7 cellular contexts compared by ENCODE assay signal in the genomic region with DNA sequence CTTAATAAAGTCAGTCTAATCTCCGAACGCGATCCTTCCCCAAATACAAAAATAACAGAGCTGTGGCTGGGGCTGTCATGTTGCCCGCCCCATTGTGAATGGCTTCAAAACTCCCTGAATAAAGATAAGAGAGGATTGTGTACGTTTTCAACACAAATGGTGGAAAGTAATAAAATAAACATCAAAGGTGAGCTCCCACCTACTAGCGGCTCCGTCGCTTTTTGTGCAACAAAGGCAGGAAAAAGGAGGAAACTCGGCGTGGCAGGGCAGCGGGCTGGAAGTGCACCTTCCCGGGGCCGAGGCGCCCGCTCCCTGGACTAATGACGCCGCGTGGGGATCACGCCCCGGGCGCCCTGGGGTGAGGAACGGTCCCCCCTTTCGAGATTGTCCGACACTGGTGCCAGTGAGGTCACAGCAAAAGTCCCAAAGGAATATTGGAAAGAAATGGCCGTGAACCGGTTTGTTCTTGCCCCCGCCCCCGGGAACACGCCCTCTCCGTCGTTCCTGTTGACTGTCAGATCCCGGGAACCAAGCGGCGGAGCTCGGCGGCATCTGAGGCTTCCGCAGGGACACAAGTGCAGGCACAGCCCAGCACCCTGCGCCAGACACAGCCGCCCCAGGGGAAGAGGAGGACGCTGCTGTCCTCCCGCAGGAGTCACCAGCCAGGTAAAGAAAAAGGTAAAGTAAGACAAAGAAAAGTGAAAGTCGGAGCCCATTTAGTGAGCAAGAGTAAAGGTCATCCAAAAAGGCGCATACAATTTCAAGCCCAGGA. TPM values are rescaled to one million over a fixed set of nuclear protein-coding genes. Genes with fewer than 3 reads are reported as not detected.
DNase-seq lines count a peak whose midpoint lies in the region; ATAC-seq and TF ChIP-seq lines count a peak whose summit lies in the region.

No MANE protein-coding gene starts in this region.

- H3K79me2 ChIP-seq in smooth muscle cell (ENCODE audit: low read depth): peaks cover 8% of the 10 kb centered on the region

- no peaks in the 10 kb centered on the region for H4K20me1 ChIP-seq in smooth muscle cell (ENCODE audit: low read depth)

- H3K4me2 ChIP-seq in smooth muscle cell: peak overlapping the region; percentile 94

- no peak overlapping the region for H3K9ac ChIP-seq in iPS-20b (ENCODE audit: low read depth, low read length)
- H3K9ac ChIP-seq in smooth muscle cell (ENCODE audit: low read depth): no peak overlapping the region

- H3K36me3 ChIP-seq in iPS-20b (ENCODE audit: insufficient read depth, low read depth, low read length) (no peaks in the 10 kb centered on the region), smooth muscle cell (ENCODE audit: low read depth) (no peaks in the 10 kb centered on the region)

- no peaks in the 10 kb centered on the region for H3K9me3 Mint-ChIP-seq in HFFc6
- H3K9me3 Mint-ChIP-seq in activated T-helper 1 cell treated with anti-CD3 and anti-CD28 coated beads, Interleukin-12 subunit alpha, Interleukin-12 subunit beta, Interleukin-2, Interleukin-4 antibody, amounts not matched to agents 30 ng/mL and 10 ng/mL and 1 ng/mL, durations not matched to agents 14 hours and 24 hours and 36 hours: no peaks in the 10 kb centered on the region

- H3K4me3 ChIP-seq in iPS-20b (ENCODE audit: low read length) (peak overlapping the region; percentile 42), smooth muscle cell (peak overlapping the region; percentile 62)

- H3K27me3 ChIP-seq in iPS-20b (ENCODE audit: insufficient read depth, low read length) (peaks cover 99% of the 10 kb centered on the region), smooth muscle cell (ENCODE audit: low read depth) (peaks cover 51% of the 10 kb centered on the region)

- TF ChIP-seq CTCF in HFFc6 (IDR thresholded peaks at IDR 0.05): no peak
- no peak for TF ChIP-seq CTCF in smooth muscle cell (IDR thresholded peaks at IDR 0.05; ENCODE audit: borderline replicate concordance, insufficient read depth, poor library complexity, severe bottlenecking)

- H3K4me1 Mint-ChIP-seq in HFFc6 (ENCODE audit: low read depth): peaks cover 26% of the 10 kb centered on the region
- peaks cover 22% of the 10 kb centered on the region for H3K4me1 Mint-ChIP-seq in activated T-helper 1 cell treated with anti-CD3 and anti-CD28 coated beads, Interleukin-12 subunit alpha, Interleukin-12 subunit beta, Interleukin-2, Interleukin-4 antibody, amounts not matched to agents 30 ng/mL and 10 ng/mL and 1 ng/mL, durations not matched to agents 14 hours and 24 hours and 36 hours (ENCODE audit: low read depth)

- DNase-seq in HFFc6 (no peak), smooth muscle cell (lab: John Stamatoyannopoulos, UW; ENCODE audit: unreplicated experiment) (no peak), NCI-H526 treated with DMSO at 0.1 percent for 48 hours (lab: John Stamatoyannopoulos, UW) (no peak)
- no peak for DNase-seq in activated T-helper 1 cell treated with anti-CD3 and anti-CD28 coated beads, Interleukin-12 subunit alpha, Interleukin-12 subunit beta, Interleukin-2, Interleukin-4 antibody, amounts not matched to agents 30 ng/mL and 10 ng/mL and 1 ng/mL, durations not matched to agents 14 hours and 24 hours and 36 hours (ENCODE audit: low spot score)

- H3K27me3 Mint-ChIP-seq in HFFc6 (ENCODE audit: insufficient read depth): peaks cover 10% of the 10 kb centered on the region
- H3K27me3 Mint-ChIP-seq in activated T-helper 1 cell treated with anti-CD3 and anti-CD28 coated beads, Interleukin-12 subunit alpha, Interleukin-12 subunit beta, Interleukin-2, Interleukin-4 antibody, amounts not matched to agents 30 ng/mL and 10 ng/mL and 1 ng/mL, durations not matched to agents 14 hours and 24 hours and 36 hours (ENCODE audit: insufficient read depth): peaks cover 71% of the 10 kb centered on the region

- no peaks in the 10 kb centered on the region; the same call in 1 of the 2 replicates for H3K9me3 ChIP-seq in iPS-20b (ENCODE audit: insufficient read depth, low read depth, low read length)
- no peaks in the 10 kb centered on the region for H3K9me3 ChIP-seq in smooth muscle cell (replicated peaks; ENCODE audit: low read depth)

- H3K27ac ChIP-seq in iPS-20b (ENCODE audit: low read length): no peak overlapping the region
- H3K27ac ChIP-seq in smooth muscle cell (ENCODE audit: low read depth): no peak overlapping the region

- H3K27ac Mint-ChIP-seq in HFFc6: no peak overlapping the region
- H3K27ac Mint-ChIP-seq in activated T-helper 1 cell treated with anti-CD3 and anti-CD28 coated beads, Interleukin-12 subunit alpha, Interleukin-12 subunit beta, Interleukin-2, Interleukin-4 antibody, amounts not matched to agents 30 ng/mL and 10 ng/mL and 1 ng/mL, durations not matched to agents 14 hours and 24 hours and 36 hours: peak overlapping the region; percentile 84

- WGBS in smooth muscle cell (ENCODE audit: low lambda C conversion rate): 3% methylated on average over 41 of the region's 43 CpGs

- peak overlapping the region; percentile 64 for H2AFZ ChIP-seq in smooth muscle cell (ENCODE audit: low read depth)

- intact Hi-C loops in activated T-helper 1 cell treated with anti-CD3 and anti-CD28 coated beads, Interleukin-12 subunit alpha, Interleukin-12 subunit beta, Interleukin-2, Interleukin-4 antibody, amounts not matched to agents 30 ng/mL and 10 ng/mL and 1 ng/mL, durations not matched to agents 14 hours and 24 hours and 36 hours (cut with micrococcal nuclease): loop anchor here (5.0 kb wide), 1 partner anchor 301 kb away; no protein-coding TSS in a partner anchor

- no peaks in the 10 kb centered on the region for H3K36me3 Mint-ChIP-seq in HFFc6 (ENCODE audit: low read depth)
- H3K36me3 Mint-ChIP-seq in activated T-helper 1 cell treated with anti-CD3 and anti-CD28 coated beads, Interleukin-12 subunit alpha, Interleukin-12 subunit beta, Interleukin-2, Interleukin-4 antibody, amounts not matched to agents 30 ng/mL and 10 ng/mL and 1 ng/mL, durations not matched to agents 14 hours and 24 hours and 36 hours (ENCODE audit: low read depth): peaks cover 9% of the 10 kb centered on the region

- ATAC-seq in GM21723 (IDR thresholded peaks at IDR 0.05; ENCODE audit: unreplicated experiment) (no peak), HG03432 (IDR thresholded peaks at IDR 0.05; ENCODE audit: unreplicated experiment) (no peak)

- peak overlapping the region; percentile 58 for H3K4me3 Mint-ChIP-seq in HFFc6
- H3K4me3 Mint-ChIP-seq in activated T-helper 1 cell treated with anti-CD3 and anti-CD28 coated beads, Interleukin-12 subunit alpha, Interleukin-12 subunit beta, Interleukin-2, Interleukin-4 antibody, amounts not matched to agents 30 ng/mL and 10 ng/mL and 1 ng/mL, durations not matched to agents 14 hours and 24 hours and 36 hours: peak overlapping the region; percentile 50

- no peaks in the 10 kb centered on the region for H3F3A ChIP-seq in smooth muscle cell (ENCODE audit: low read depth)

- H3K4me1 ChIP-seq in iPS-20b (ENCODE audit: insufficient read depth, low read length) (no peaks in the 10 kb centered on the region), smooth muscle cell (ENCODE audit: low read depth) (no peaks in the 10 kb centered on the region)

RNA-seq across cellular contexts. Expression of gene FOXQ1, which starts 1.1 kb away (rescaled TPM):
- total RNA-seq in HFFc6 (2021; fragmentation: NEBNext Ultra II Directional; extraction: Animal tissue kit (Norgen Biotek cat#: 25700)): 1 to 10 TPM in 5 of 6 experiments, under 1 TPM in 1; 0.74 to 3.2 (median 2.7) TPM
- total RNA-seq in activated T-helper 1 cell treated with anti-CD3 and anti-CD28 coated beads, Interleukin-12 subunit alpha, Interleukin-12 subunit beta, Interleukin-2, Interleukin-4 antibody, amounts not matched to agents 30 ng/mL and 10 ng/mL and 1 ng/mL, durations not matched to agents 14 hours and 24 hours and 36 hours: not detected in 2 replicates
- total RNA-seq in smooth muscle cell: 3.5 and 6.6 TPM in 2 replicates
- polyA plus RNA-seq in smooth muscle cell: 10.0 and 10.4 TPM in 2 replicates
